Comparison of ENCODE assay signal across 8 cellular contexts in genomic region chr17:20852541-20853370, GRCh38.
DNase-seq lines count a peak whose midpoint lies in the region; ATAC-seq and TF ChIP-seq lines count a peak whose summit lies in the region.

No MANE protein-coding gene starts in this region.

- H3K36me3 Mint-ChIP-seq in CD4-positive, alpha-beta T cell (ENCODE audit: low read depth) = no peaks in the 10 kb centered on the region
- no peaks in the 10 kb centered on the region for H3K36me3 Mint-ChIP-seq in activated B cell treated with CpG ODN at 0.5 μM for 24 hours (ENCODE audit: low read depth)

- no peaks in the 10 kb centered on the region for H3K36me3 ChIP-seq in heart left ventricle

- H3K9me3 Mint-ChIP-seq in CD4-positive, alpha-beta T cell = no peaks in the 10 kb centered on the region
- no peaks in the 10 kb centered on the region for H3K9me3 Mint-ChIP-seq in activated B cell treated with CpG ODN at 0.5 μM for 24 hours

- DNase-seq in CD4-positive, alpha-beta T cell = peak in 1 of 10 experiments; percentile 7
- DNase-seq in LHCN-M2 (ENCODE audit: low read depth) (peak; percentile 14), activated B cell treated with CpG ODN at 0.5 μM for 24 hours (no peak), heart left ventricle (peak in 4 of 5 donors; percentile 21 to 39 (median 30)), retinal pigment epithelial cell (ENCODE audit: low read depth) (peak; percentile 26), NCI-H128 (lab: John Stamatoyannopoulos, UW; ENCODE audit: unreplicated experiment) (no peak)

- H3K9me3 ChIP-seq in CD4-positive, alpha-beta T cell (ENCODE audit: control insufficient read depth, low read length) = no peaks in the 10 kb centered on the region
- H3K9me3 ChIP-seq in heart left ventricle = no peaks in the 10 kb centered on the region

- WGBS in heart left ventricle, 4 donors = 5 to 7% (median 7%) methylated on average over 32 of the region's 32 CpGs

- TF ChIP-seq POLR2A in heart left ventricle (IDR thresholded peaks at IDR 0.05) = no peak

- peak overlapping the region; percentile 70 for H3K4me3 Mint-ChIP-seq in CD4-positive, alpha-beta T cell
- H3K4me3 Mint-ChIP-seq in activated B cell treated with CpG ODN at 0.5 μM for 24 hours = peak overlapping the region; percentile 61

- no peak overlapping the region for H3K27ac ChIP-seq in CD4-positive, alpha-beta T cell (ENCODE audit: low read depth, low read length)
- H3K27ac ChIP-seq in heart left ventricle = peak overlapping the region in 1 of 12 donors; percentile 24

- CTCF ChIA-PET in CD4-positive, alpha-beta T cell (lab: Charles Lee) = no interaction called here
- CTCF ChIA-PET in activated B cell treated with CpG ODN at 0.5 μM for 24 hours (lab: Charles Lee) = no interaction called here

- POLR2A ChIA-PET in CD4-positive, alpha-beta T cell (lab: Charles Lee) = no interaction called here
- POLR2A ChIA-PET in activated B cell treated with CpG ODN at 0.5 μM for 24 hours (lab: Charles Lee) = no interaction called here

- no peak for ATAC-seq in CD4-positive, alpha-beta T cell (ENCODE audit: poor library complexity)
- ATAC-seq in activated B cell treated with CpG ODN at 0.5 μM for 24 hours (ENCODE audit: low read depth) = peak; percentile 58
- peak in 3 of 4 donors; percentile 45 to 85 (median 80) for ATAC-seq in heart left ventricle
- no peak for ATAC-seq in GM18517 (IDR thresholded peaks at IDR 0.05; ENCODE audit: unreplicated experiment)
- no peak for ATAC-seq in HG02623 (IDR thresholded peaks at IDR 0.05; ENCODE audit: unreplicated experiment)

- peaks cover 22% of the 10 kb centered on the region for H3K27me3 ChIP-seq in CD4-positive, alpha-beta T cell (ENCODE audit: control insufficient read depth, insufficient read depth, low read length)
- H3K27me3 ChIP-seq in heart left ventricle = peaks cover 0 to 54% (median 32%) of the 10 kb centered on the region in 9 donors

- no peak overlapping the region for H3K27ac Mint-ChIP-seq in CD4-positive, alpha-beta T cell
- H3K27ac Mint-ChIP-seq in activated B cell treated with CpG ODN at 0.5 μM for 24 hours = no peak overlapping the region

- H3K4me1 ChIP-seq in heart left ventricle = peaks cover 0 to 14% (median 0%) of the 10 kb centered on the region in 12 donors

- intact Hi-C loops in CD4-positive, alpha-beta T cell (cut with DNase I, micrococcal nuclease) = no loop called here
- intact Hi-C loops in activated B cell treated with CpG ODN at 0.5 μM for 24 hours (cut with micrococcal nuclease) = loop anchor here (10.0 kb wide), 1 partner anchor 618 kb away; no protein-coding TSS in a partner anchor
- intact Hi-C loops in heart left ventricle (cut with DNase I) = no loop called here

- peak overlapping the region in 10 of 12 donors; percentile 7 to 51 (median 34) for H3K4me3 ChIP-seq in heart left ventricle
- H3K4me3 ChIP-seq in retinal pigment epithelial cell (ENCODE audit: low read length) = peak overlapping the region; percentile 42

- H3K4me1 Mint-ChIP-seq in CD4-positive, alpha-beta T cell (ENCODE audit: low read depth) = peaks cover 9% of the 10 kb centered on the region
- peaks cover 13% of the 10 kb centered on the region for H3K4me1 Mint-ChIP-seq in activated B cell treated with CpG ODN at 0.5 μM for 24 hours

- no peak for TF ChIP-seq CTCF in CD4-positive, alpha-beta T cell (IDR thresholded peaks at IDR 0.05)
- no peak for TF ChIP-seq CTCF in activated B cell treated with CpG ODN at 0.5 μM for 24 hours (IDR thresholded peaks at IDR 0.05)
- no peak for TF ChIP-seq CTCF in heart left ventricle (IDR thresholded peaks at IDR 0.05)
- peak; percentile 9 for TF ChIP-seq CTCF in retinal pigment epithelial cell (conservative IDR thresholded peaks at IDR 0.05; ENCODE audit: low read depth, low read length)

- H3K27me3 Mint-ChIP-seq in CD4-positive, alpha-beta T cell = peaks cover 35% of the 10 kb centered on the region
- H3K27me3 Mint-ChIP-seq in activated B cell treated with CpG ODN at 0.5 μM for 24 hours = peaks cover 34% of the 10 kb centered on the region

Comparison
In these comparisons a context has a peak if more than half of its experiments do, and no peak if none do; other contexts are left out.
1. ATAC-seq: peak in activated B cell treated with CpG ODN at 0.5 μM for 24 hours (single experiment) and heart left ventricle (3 of 4); none in CD4-positive, alpha-beta T cell (single experiment), GM18517 (single experiment) and HG02623 (single experiment).
2. DNase-seq: peak in LHCN-M2 (single experiment), heart left ventricle (4 of 5) and retinal pigment epithelial cell (single experiment); none in activated B cell treated with CpG ODN at 0.5 μM for 24 hours (single experiment) and NCI-H128 (single experiment).